Comparison of ENCODE assay signal across 1 cellular context in the genomic region with DNA sequence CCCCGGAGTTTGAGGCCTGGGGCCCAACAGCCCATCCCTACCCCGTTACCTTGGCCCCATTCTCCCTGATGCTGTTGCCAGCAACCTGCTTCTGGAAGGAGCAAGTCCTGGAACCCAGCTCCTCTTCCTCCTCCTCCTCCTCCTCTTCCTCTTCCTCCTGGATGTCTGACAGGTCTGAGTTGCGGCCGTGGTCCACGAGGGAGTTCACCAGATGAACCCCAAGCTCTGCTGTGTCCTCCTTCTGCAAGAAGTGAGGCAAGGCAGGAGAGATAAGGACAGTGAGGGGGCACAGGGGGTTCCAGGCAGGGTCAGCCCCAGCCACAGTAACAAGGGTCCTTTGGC.
TF ChIP-seq lines count a peak whose summit lies in the region.

No MANE protein-coding gene starts in this region.

TF ChIP-seq in H1, 55 proteins besides CTCF, POLR2A, EP300 and RAD21:
- TF ChIP-seq ASH2L (IDR thresholded peaks at IDR 0.05; ENCODE audit: low read length) = no peak
- TF ChIP-seq, protein P1, sequence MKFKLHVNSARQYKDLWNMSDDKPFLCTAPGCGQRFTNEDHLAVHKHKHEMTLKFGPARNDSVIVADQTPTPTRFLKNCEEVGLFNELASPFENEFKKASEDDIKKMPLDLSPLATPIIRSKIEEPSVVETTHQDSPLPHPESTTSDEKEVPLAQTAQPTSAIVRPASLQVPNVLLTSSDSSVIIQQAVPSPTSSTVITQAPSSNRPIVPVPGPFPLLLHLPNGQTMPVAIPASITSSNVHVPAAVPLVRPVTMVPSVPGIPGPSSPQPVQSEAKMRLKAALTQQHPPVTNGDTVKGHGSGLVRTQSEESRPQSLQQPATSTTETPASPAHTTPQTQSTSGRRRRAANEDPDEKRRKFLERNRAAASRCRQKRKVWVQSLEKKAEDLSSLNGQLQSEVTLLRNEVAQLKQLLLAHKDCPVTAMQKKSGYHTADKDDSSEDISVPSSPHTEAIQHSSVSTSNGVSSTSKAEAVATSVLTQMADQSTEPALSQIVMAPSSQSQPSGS (IDR thresholded peaks at IDR 0.05; ENCODE audit: low read length) = no peak
- TF ChIP-seq POU5F1 (IDR thresholded peaks at IDR 0.05; ENCODE audit: low read depth, low read length) = no peak
- TF ChIP-seq CEBPB (IDR thresholded peaks at IDR 0.05; ENCODE audit: low read depth, low read length) = no peak
- TF ChIP-seq TAF7 (optimal IDR thresholded peaks at IDR 0.05; ENCODE audit: borderline replicate concordance, low read depth, low read length) = no peak
- no peak for TF ChIP-seq SIRT6 (IDR thresholded peaks at IDR 0.05; ENCODE audit: low read length)
- no peak for TF ChIP-seq GABPA (IDR thresholded peaks at IDR 0.05; ENCODE audit: borderline replicate concordance, insufficient read depth, low read length)
- no peak for TF ChIP-seq CHD2 (IDR thresholded peaks at IDR 0.05; ENCODE audit: low read length)
- TF ChIP-seq HDAC6 (IDR thresholded peaks at IDR 0.05; ENCODE audit: low read depth, low read length) = no peak
- TF ChIP-seq HDAC2 (IDR thresholded peaks at IDR 0.05; ENCODE audit: borderline replicate concordance in 1 of 2, low read depth in 2 of 2, low read length in 2 of 2) = no peak
- no peak for TF ChIP-seq KDM5A (IDR thresholded peaks at IDR 0.05; ENCODE audit: low read length)
- TF ChIP-seq JUN (IDR thresholded peaks at IDR 0.05; ENCODE audit: low read depth, low read length) = no peak
- no peak for TF ChIP-seq SUZ12 (IDR thresholded peaks at IDR 0.05; ENCODE audit: low read length)
- TF ChIP-seq SP1 (IDR thresholded peaks at IDR 0.05; ENCODE audit: low read depth, low read length) = no peak
- TF ChIP-seq RBBP5 (IDR thresholded peaks at IDR 0.05; ENCODE audit: borderline replicate concordance, low read depth, low read length) = no peak
- TF ChIP-seq, protein P2, sequence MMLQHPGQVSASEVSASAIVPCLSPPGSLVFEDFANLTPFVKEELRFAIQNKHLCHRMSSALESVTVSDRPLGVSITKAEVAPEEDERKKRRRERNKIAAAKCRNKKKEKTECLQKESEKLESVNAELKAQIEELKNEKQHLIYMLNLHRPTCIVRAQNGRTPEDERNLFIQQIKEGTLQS (IDR thresholded peaks at IDR 0.05; ENCODE audit: insufficient read depth, low read depth, low read length) = no peak
- TF ChIP-seq TEAD4 (IDR thresholded peaks at IDR 0.05; ENCODE audit: low read depth, low read length) = no peak
